In genomic region chr11:18736590-18737148, GRCh38 we compare ENCODE assay signal across 23 cellular contexts. TPM values are rescaled to one million over a fixed set of nuclear protein-coding genes. Genes with fewer than 3 reads are reported as not detected.
"Had no signal": no experiment of that assay in that cellular context is flagged by ENCODE, and none has a peak within 500 bp of the region (broad histone marks: within the 10 kb centered on the region; RNA-seq: fewer than 3 reads in every experiment).

No MANE protein-coding gene starts in this region.

- H3K27me3 Mint-ChIP-seq: stimulated activated naive CD8-positive, alpha-beta T cell treated with anti-CD3 and anti-CD28 coated beads, Interleukin-15, amount 100 ng/mL, for 72 hours had no signal

- H3K9me3 ChIP-seq: breast epithelium, upper lobe of left lung had no signal

- H3K36me3 Mint-ChIP-seq: naive B cell, neural progenitor cell had no signal

- H3K4me2 ChIP-seq: neural progenitor cell had no signal

- H2AFZ ChIP-seq: neural progenitor cell had no signal

- H3K9me3 Mint-ChIP-seq: activated CD4-positive, alpha-beta T cell treated with anti-CD3 and anti-CD28 coated beads, Interleukin-2, amount 10 ng/mL, durations not matched to agents 24 days and 14 days; dendritic cell treated with granulocyte-macrophage colony-stimulating factor and Interleukin-4, amounts not matched to agents 40 ng/mL and 50 ng/mL, for 4 days; naive B cell; neural progenitor cell; stimulated activated naive CD8-positive, alpha-beta T cell treated with anti-CD3 and anti-CD28 coated beads, Interleukin-15, amount 100 ng/mL, for 72 hours had no signal

- H3K4me3 ChIP-seq: breast epithelium, neural progenitor cell, upper lobe of left lung had no signal

- H3K27me3 ChIP-seq: breast epithelium, neural progenitor cell, upper lobe of left lung had no signal

- DNase-seq: activated CD4-positive, alpha-beta T cell treated with anti-CD3 and anti-CD28 coated beads, Interleukin-2, amount 10 ng/mL, durations not matched to agents 24 days and 14 days; activated CD4-positive, CD25-positive, alpha-beta regulatory T cell; activated CD8-positive, alpha-beta memory T cell treated with anti-CD3 and anti-CD28 coated beads for 24 hours; activated naive CD4-positive, alpha-beta T cell; aorta; effector memory CD4-positive, alpha-beta T cell; naive B cell; stimulated activated CD4-positive, alpha-beta T cell treated with anti-CD3 and anti-CD28 coated beads, Interleukin-1b, Interleukin-23, amount 100 ng/mL, for 48 hours; stimulated activated naive CD8-positive, alpha-beta T cell treated with anti-CD3 and anti-CD28 coated beads, Interleukin-15, amount 100 ng/mL, for 72 hours; upper lobe of left lung had no signal

- FAIRE-seq: frontal cortex, islet of Langerhans, TTC549 had no signal

- H3K36me3 ChIP-seq: breast epithelium, neural progenitor cell, upper lobe of left lung had no signal

- H3K4me3 Mint-ChIP-seq: activated CD4-positive, alpha-beta T cell treated with anti-CD3 and anti-CD28 coated beads, Interleukin-2, amount 10 ng/mL, durations not matched to agents 24 days and 14 days; dendritic cell treated with granulocyte-macrophage colony-stimulating factor and Interleukin-4, amounts not matched to agents 40 ng/mL and 50 ng/mL, for 4 days; naive B cell; neural progenitor cell; stimulated activated naive CD8-positive, alpha-beta T cell treated with anti-CD3 and anti-CD28 coated beads, Interleukin-15, amount 100 ng/mL, for 72 hours had no signal

- H3K4me1 ChIP-seq: breast epithelium, neural progenitor cell, upper lobe of left lung had no signal

- H3K9ac ChIP-seq: neural progenitor cell had no signal

- H3K4me1 Mint-ChIP-seq: activated CD4-positive, alpha-beta T cell treated with anti-CD3 and anti-CD28 coated beads, Interleukin-2, amount 10 ng/mL, durations not matched to agents 24 days and 14 days; neural progenitor cell had no signal

- H3K27ac Mint-ChIP-seq: activated CD4-positive, alpha-beta T cell treated with anti-CD3 and anti-CD28 coated beads, Interleukin-2, amount 10 ng/mL, durations not matched to agents 24 days and 14 days; dendritic cell treated with granulocyte-macrophage colony-stimulating factor and Interleukin-4, amounts not matched to agents 40 ng/mL and 50 ng/mL, for 4 days; neural progenitor cell had no signal

- ATAC-seq: left lobe of liver; stimulated activated naive CD8-positive, alpha-beta T cell treated with anti-CD3 and anti-CD28 coated beads, Interleukin-15, amount 100 ng/mL, for 72 hours had no signal

- H3K27ac ChIP-seq: breast epithelium, epithelial cell of prostate, neural progenitor cell, upper lobe of left lung had no signal

RNA-seq across cellular contexts. Expression of gene IGSF22, which starts 10.7 kb away (rescaled TPM):
- total RNA-seq: activated CD4-positive, alpha-beta T cell treated with anti-CD3 and anti-CD28 coated beads, Interleukin-2, amount 10 ng/mL, durations not matched to agents 24 days and 14 days; frontal cortex; osteocyte; pulmonary artery endothelial cell had no signal
- polyA plus RNA-seq: aorta had no signal

RNA-seq across cellular contexts. Expression of gene PTPN5, which starts 54.9 kb away (rescaled TPM):
- total RNA-seq: activated CD4-positive, alpha-beta T cell treated with anti-CD3 and anti-CD28 coated beads, Interleukin-2, amount 10 ng/mL, durations not matched to agents 24 days and 14 days; left lobe of liver; lung microvascular endothelial cell; mononuclear cell; osteocyte; pulmonary artery endothelial cell; T-helper 2 cell treated with Interferon-gamma antibody and Interleukin-4, amounts not matched to agents 100 ng/mL and 5 ng/mL, for 36 hours had no signal
- polyA plus RNA-seq: aorta had no signal
